In the genomic region with DNA sequence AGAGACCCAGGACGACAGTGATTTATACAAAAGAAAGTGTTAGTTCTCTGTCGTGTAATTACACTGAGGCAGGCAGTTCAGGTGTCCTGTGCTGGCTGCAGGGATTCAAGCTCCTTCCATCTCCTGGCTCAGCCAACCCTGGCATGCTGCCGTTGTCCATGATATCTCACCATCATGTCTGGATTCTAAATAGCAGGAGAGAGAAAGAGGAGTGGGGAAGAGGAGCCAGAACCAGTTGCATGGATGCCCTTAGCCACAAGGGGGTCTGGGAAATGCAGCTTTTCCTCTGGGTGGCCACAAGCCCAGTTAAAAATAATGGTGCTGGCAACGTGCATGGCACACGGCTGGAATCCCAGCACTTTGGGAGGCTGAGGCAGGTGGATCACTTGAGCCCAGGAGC, we compare ENCODE assay signal across 1 cellular context.
TF ChIP-seq lines count a peak whose summit lies in the region.

No MANE protein-coding gene starts in this region.

TF ChIP-seq in HepG2, 621 proteins besides CTCF, POLR2A, EP300 and RAD21:
- TF ChIP-seq ZNF788 (CRISPR knock-in tag; IDR thresholded peaks at IDR 0.05; ENCODE audit: borderline replicate concordance) (0 out of 2 replicates have a peak, but pooled peaks have one; percentile 25), SAP130 (CRISPR knock-in tag; IDR thresholded peaks at IDR 0.05; ENCODE audit: low read depth) (0 out of 2 replicates have a peak, but pooled peaks have one; percentile 18), TMF1 (CRISPR knock-in tag; IDR thresholded peaks at IDR 0.05; ENCODE audit: low read depth) (no peak), FOXC1 (CRISPR knock-in tag; IDR thresholded peaks at IDR 0.05; ENCODE audit: borderline replicate concordance) (0 out of 2 replicates have a peak, but pooled peaks have one; percentile 51), TFDP1 (CRISPR knock-in tag; IDR thresholded peaks at IDR 0.05; ENCODE audit: borderline replicate concordance) (no peak), HOMEZ (CRISPR knock-in tag; IDR thresholded peaks at IDR 0.05; ENCODE audit: low read depth) (peak; percentile 51; the same call in 1 of the 2 replicates), NR2F6 (IDR thresholded peaks at IDR 0.05) (no peak), NR2F6 (CRISPR knock-in tag; IDR thresholded peaks at IDR 0.05) (0 out of 2 replicates have a peak, but pooled peaks have one; percentile 23), ZNF143 (CRISPR knock-in tag; IDR thresholded peaks at IDR 0.05) (no peak), ZNF878 (CRISPR knock-in tag; IDR thresholded peaks at IDR 0.05) (no peak), STAG1 (CRISPR knock-in tag; IDR thresholded peaks at IDR 0.05) (peak; percentile 72), SALL1 (CRISPR knock-in tag; IDR thresholded peaks at IDR 0.05) (0 out of 2 replicates have a peak, but pooled peaks have one; percentile 27), ZNF687 (CRISPR knock-in tag; IDR thresholded peaks at IDR 0.05) (peak; percentile 41), SMC3 (IDR thresholded peaks at IDR 0.05; ENCODE audit: low read length) (peak; percentile 64; the same call in 1 of the 2 replicates), TEAD3 (CRISPR knock-in tag; optimal IDR thresholded peaks at IDR 0.05; ENCODE audit: borderline replicate concordance) (peak; percentile 11), ZNF160 (CRISPR knock-in tag; IDR thresholded peaks at IDR 0.05) (no peak), SMYD3 (CRISPR knock-in tag; IDR thresholded peaks at IDR 0.05) (no peak), RXRB (CRISPR knock-in tag; IDR thresholded peaks at IDR 0.05; ENCODE audit: borderline replicate concordance) (peak; percentile 23; the same call in 1 of the 2 replicates), HOXA3 (CRISPR knock-in tag; IDR thresholded peaks at IDR 0.05) (peak; percentile 31; the same call in 1 of the 2 replicates), GATAD2A (CRISPR knock-in tag; IDR thresholded peaks at IDR 0.05) (0 out of 2 replicates have a peak, but pooled peaks have one; percentile 22), ZMYM3 (CRISPR knock-in tag; IDR thresholded peaks at IDR 0.05) (peak; percentile 50), ZNF770 (CRISPR knock-in tag; IDR thresholded peaks at IDR 0.05) (peak; percentile 31; the same call in 1 of the 2 replicates), HDAC2 (CRISPR knock-in tag; IDR thresholded peaks at IDR 0.05) (peak; percentile 46; the same call in 1 of the 2 replicates), MED1 (CRISPR knock-in tag; IDR thresholded peaks at IDR 0.05) (peak; percentile 34; the same call in 1 of the 2 replicates), ZNF761 (CRISPR knock-in tag; conservative IDR thresholded peaks at IDR 0.05) (no peak), TFE3 (CRISPR knock-in tag; IDR thresholded peaks at IDR 0.05) (no peak)
- TF ChIP-seq, protein P1, sequence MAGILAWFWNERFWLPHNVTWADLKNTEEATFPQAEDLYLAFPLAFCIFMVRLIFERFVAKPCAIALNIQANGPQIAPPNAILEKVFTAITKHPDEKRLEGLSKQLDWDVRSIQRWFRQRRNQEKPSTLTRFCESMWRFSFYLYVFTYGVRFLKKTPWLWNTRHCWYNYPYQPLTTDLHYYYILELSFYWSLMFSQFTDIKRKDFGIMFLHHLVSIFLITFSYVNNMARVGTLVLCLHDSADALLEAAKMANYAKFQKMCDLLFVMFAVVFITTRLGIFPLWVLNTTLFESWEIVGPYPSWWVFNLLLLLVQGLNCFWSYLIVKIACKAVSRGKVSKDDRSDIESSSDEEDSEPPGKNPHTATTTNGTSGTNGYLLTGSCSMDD (CRISPR knock-in tag; IDR thresholded peaks at IDR 0.05), result no peak
- TF ChIP-seq, protein P2, sequence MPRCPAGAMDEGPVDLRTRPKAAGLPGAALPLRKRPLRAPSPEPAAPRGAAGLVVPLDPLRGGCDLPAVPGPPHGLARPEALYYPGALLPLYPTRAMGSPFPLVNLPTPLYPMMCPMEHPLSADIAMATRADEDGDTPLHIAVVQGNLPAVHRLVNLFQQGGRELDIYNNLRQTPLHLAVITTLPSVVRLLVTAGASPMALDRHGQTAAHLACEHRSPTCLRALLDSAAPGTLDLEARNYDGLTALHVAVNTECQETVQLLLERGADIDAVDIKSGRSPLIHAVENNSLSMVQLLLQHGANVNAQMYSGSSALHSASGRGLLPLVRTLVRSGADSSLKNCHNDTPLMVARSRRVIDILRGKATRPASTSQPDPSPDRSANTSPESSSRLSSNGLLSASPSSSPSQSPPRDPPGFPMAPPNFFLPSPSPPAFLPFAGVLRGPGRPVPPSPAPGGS (CRISPR knock-in tag; IDR thresholded peaks at IDR 0.05), result peak; percentile 53; the same call in 1 of the 2 replicates
- TF ChIP-seq, protein P3, sequence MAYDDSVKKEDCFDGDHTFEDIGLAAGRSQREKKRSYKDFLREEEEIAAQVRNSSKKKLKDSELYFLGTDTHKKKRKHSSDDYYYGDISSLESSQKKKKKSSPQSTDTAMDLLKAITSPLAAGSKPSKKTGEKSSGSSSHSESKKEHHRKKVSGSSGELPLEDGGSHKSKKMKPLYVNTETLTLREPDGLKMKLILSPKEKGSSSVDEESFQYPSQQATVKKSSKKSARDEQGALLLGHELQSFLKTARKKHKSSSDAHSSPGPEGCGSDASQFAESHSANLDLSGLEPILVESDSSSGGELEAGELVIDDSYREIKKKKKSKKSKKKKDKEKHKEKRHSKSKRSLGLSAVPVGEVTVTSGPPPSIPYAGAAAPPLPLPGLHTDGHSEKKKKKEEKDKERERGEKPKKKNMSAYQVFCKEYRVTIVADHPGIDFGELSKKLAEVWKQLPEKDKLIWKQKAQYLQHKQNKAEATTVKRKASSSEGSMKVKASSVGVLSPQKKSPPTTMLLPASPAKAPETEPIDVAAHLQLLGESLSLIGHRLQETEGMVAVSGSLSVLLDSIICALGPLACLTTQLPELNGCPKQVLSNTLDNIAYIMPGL (CRISPR knock-in tag; IDR thresholded peaks at IDR 0.05; ENCODE audit: borderline replicate concordance in 1 of 2, low read depth in 1 of 2), result peak in 1 of 2 experiments; percentile 34; a peak in 1 of 4 replicates
- TF ChIP-seq, protein P4, sequence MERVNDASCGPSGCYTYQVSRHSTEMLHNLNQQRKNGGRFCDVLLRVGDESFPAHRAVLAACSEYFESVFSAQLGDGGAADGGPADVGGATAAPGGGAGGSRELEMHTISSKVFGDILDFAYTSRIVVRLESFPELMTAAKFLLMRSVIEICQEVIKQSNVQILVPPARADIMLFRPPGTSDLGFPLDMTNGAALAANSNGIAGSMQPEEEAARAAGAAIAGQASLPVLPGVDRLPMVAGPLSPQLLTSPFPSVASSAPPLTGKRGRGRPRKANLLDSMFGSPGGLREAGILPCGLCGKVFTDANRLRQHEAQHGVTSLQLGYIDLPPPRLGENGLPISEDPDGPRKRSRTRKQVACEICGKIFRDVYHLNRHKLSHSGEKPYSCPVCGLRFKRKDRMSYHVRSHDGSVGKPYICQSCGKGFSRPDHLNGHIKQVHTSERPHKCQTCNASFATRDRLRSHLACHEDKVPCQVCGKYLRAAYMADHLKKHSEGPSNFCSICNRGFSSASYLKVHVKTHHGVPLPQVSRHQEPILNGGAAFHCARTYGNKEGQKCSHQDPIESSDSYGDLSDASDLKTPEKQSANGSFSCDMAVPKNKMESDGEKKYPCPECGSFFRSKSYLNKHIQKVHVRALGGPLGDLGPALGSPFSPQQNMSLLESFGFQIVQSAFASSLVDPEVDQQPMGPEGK (CRISPR knock-in tag; IDR thresholded peaks at IDR 0.05), result peak; percentile 29; the same call in 1 of the 2 replicates
